In the genomic region with DNA sequence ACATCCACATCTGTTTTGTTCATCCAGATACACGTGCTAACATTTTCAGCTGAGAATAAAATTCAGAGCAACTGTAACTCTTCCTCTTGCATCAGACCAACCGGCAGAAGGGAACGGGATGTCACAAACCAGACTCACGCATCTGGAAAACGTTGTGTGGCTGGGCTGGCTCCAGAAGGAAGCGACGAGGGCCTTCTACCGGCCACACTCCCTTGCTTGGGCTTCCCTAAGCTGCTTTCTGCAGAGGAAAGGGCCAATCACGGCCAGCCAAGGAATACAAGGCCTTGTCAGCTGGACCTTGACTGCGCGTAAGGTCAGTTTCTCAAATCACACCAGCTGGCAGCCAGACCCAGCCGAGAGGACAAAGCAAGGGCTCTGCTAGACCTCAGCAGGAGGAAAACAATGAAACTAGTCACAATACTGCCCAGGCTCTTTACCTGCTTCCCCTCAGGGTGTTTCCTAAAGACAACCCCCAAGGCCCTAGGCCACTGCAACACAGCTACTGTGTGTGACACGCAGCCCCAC, we compare ENCODE assay signal across 8 cellular contexts.
A peak's percentile ranks its signal among the peaks of the same experiment; 100 is the strongest.
DNase-seq lines count a peak whose midpoint lies in the region; ATAC-seq lines count a peak whose summit lies in the region.

No MANE protein-coding gene starts in this region.

- H3K9me3 ChIP-seq in KOPT-K1 (ENCODE audit: insufficient read depth, low read length, poor library complexity, severe bottlenecking) (no peaks in the 10 kb centered on the region), adipocyte (ENCODE audit: control insufficient read depth, low read length) (no peaks in the 10 kb centered on the region)

- no peak for ATAC-seq in activated CD4-positive, CD25-positive, alpha-beta regulatory T cell treated with anti-CD3 and anti-CD28 coated beads, Interleukin-2, amount 50 U/mL, for 24 hours
- ATAC-seq in HG02798 (IDR thresholded peaks at IDR 0.05; ENCODE audit: poor library complexity, unreplicated experiment): no peak

- peaks cover 17% of the 10 kb centered on the region for H3K4me1 ChIP-seq in adipocyte (ENCODE audit: control insufficient read depth, insufficient read depth, low read length)

- peak overlapping the region; percentile 94 for H3K27ac ChIP-seq in KOPT-K1 (ENCODE audit: low read depth, low read length, poor library complexity, severe bottlenecking)
- H3K27ac ChIP-seq in skin epidermis: peak overlapping the region in 19 of 21 experiments; percentile 26 to 85 (median 72)

- H3K4me3 ChIP-seq in adipocyte (ENCODE audit: low read length): no peak overlapping the region
- no peak overlapping the region for H3K4me3 ChIP-seq in skin epidermis

- peak; percentile 70 for DNase-seq in adipocyte (ENCODE audit: low read depth)
- peak in 39 of 51 donors; percentile 11 to 69 (median 39) for DNase-seq in hypothalamus (lab: John Stamatoyannopoulos, UW)
- DNase-seq in stimulated activated CD8-positive, alpha-beta memory T cell treated with anti-CD3 and anti-CD28 coated beads, Interleukin-4, amount 100 ng/mL, for 48 hours: no peak
- DNase-seq in activated CD4-positive, alpha-beta T cell treated with anti-CD3 and anti-CD28 coated beads for 48 hours: no peak

- H3K9ac ChIP-seq in adipocyte (ENCODE audit: low read length): peak overlapping the region; percentile 56

- peaks cover 84% of the 10 kb centered on the region for H3K36me3 ChIP-seq in KOPT-K1 (ENCODE audit: insufficient read depth, low read length)
- H3K36me3 ChIP-seq in adipocyte (ENCODE audit: control insufficient read depth, insufficient read depth, low read length, severe bottlenecking): no peaks in the 10 kb centered on the region

- H3K27me3 ChIP-seq in adipocyte (replicated peaks; ENCODE audit: control insufficient read depth, insufficient read depth, low read length): no peaks in the 10 kb centered on the region

Comparison
In these comparisons a context has a peak if more than half of its experiments do, and no peak if none do; other contexts are left out.
1. DNase-seq: peak in adipocyte (single experiment) and hypothalamus (39 of 51); none in stimulated activated CD8-positive, alpha-beta memory T cell treated with anti-CD3 and anti-CD28 coated beads, Interleukin-4, amount 100 ng/mL, for 48 hours (single experiment) and activated CD4-positive, alpha-beta T cell treated with anti-CD3 and anti-CD28 coated beads for 48 hours (single experiment).